ENCODE assay signal across 9 cellular contexts in genomic region chr10:69125554-69125953, GRCh38. TPM values are rescaled to one million over a fixed set of nuclear protein-coding genes. Genes with fewer than 3 reads are reported as not detected.
DNase-seq lines count a peak whose midpoint lies in the region; ATAC-seq and TF ChIP-seq lines count a peak whose summit lies in the region.
"Had no signal": no experiment of that assay in that cellular context is flagged by ENCODE, and none has a peak within 500 bp of the region (broad histone marks: within the 10 kb centered on the region; RNA-seq: fewer than 3 reads in every experiment).

No MANE protein-coding gene starts in this region.

- H3K36me3 ChIP-seq in hepatocyte (replicated peaks; ENCODE audit: insufficient read depth, low read depth), result no peaks in the 10 kb centered on the region
- no peaks in the 10 kb centered on the region for H3K36me3 ChIP-seq in stomach smooth muscle (ENCODE audit: control insufficient read depth in 2 of 2, insufficient read depth in 2 of 2, low read length in 2 of 2)

- H3K27me3 ChIP-seq in hepatocyte, result no peaks in the 10 kb centered on the region
- no peaks in the 10 kb centered on the region for H3K27me3 ChIP-seq in stomach smooth muscle (ENCODE audit: control insufficient read depth in 1 of 2, insufficient read depth in 2 of 2, low read length in 2 of 2)

- 74% methylated on average over 1 of the region's 1 CpG for WGBS in hepatocyte (ENCODE audit: low lambda C conversion rate, missing lambda C conversion rate)

- H3K9ac ChIP-seq in stomach smooth muscle (ENCODE audit: low read length in 2 of 2), result peak overlapping the region in 1 of 2 donors; percentile 69

- H4K20me1 ChIP-seq in hepatocyte (ENCODE audit: insufficient read depth, poor library complexity, severe bottlenecking), result peaks cover 31% of the 10 kb centered on the region

- no peak for TF ChIP-seq CTCF in hepatocyte (IDR thresholded peaks at IDR 0.05; ENCODE audit: poor library complexity)

- H3K9me3 ChIP-seq in hepatocyte (ENCODE audit: low read depth) (no peaks in the 10 kb centered on the region), stomach smooth muscle (ENCODE audit: control insufficient read depth in 2 of 2, low read length in 2 of 2) (no peaks in the 10 kb centered on the region)

- H2AFZ ChIP-seq in hepatocyte, result no peak overlapping the region

- H3K9me3 Mint-ChIP-seq in activated T-cell treated with anti-CD3 and anti-CD28 coated beads, Interleukin-2, amount 50 U/mL, for 24 hours, result no peaks in the 10 kb centered on the region
- H3K9me3 Mint-ChIP-seq in activated T-helper 17 cell treated with anti-CD3 and anti-CD28 coated beads, Interleukin-2, amount 50 U/mL, for 72 hours, result no peaks in the 10 kb centered on the region

- H3K4me1 Mint-ChIP-seq in activated T-cell treated with anti-CD3 and anti-CD28 coated beads, Interleukin-2, amount 50 U/mL, for 24 hours (ENCODE audit: low read depth), result peaks cover 47% of the 10 kb centered on the region
- H3K4me1 Mint-ChIP-seq in activated T-helper 17 cell treated with anti-CD3 and anti-CD28 coated beads, Interleukin-2, amount 50 U/mL, for 72 hours, result peaks cover 13% of the 10 kb centered on the region

- H3K27me3 Mint-ChIP-seq in activated T-cell treated with anti-CD3 and anti-CD28 coated beads, Interleukin-2, amount 50 U/mL, for 24 hours, result no peaks in the 10 kb centered on the region
- H3K27me3 Mint-ChIP-seq in activated T-helper 17 cell treated with anti-CD3 and anti-CD28 coated beads, Interleukin-2, amount 50 U/mL, for 72 hours, result no peaks in the 10 kb centered on the region

- no peak for DNase-seq in activated T-cell treated with anti-CD3 and anti-CD28 coated beads, Interleukin-2, amount 50 U/mL, for 24 hours
- DNase-seq in activated T-cell treated with anti-CD3 and anti-CD28 coated beads, Interleukin-2, amount 50 U/mL, for 48 hours, result no peak
- DNase-seq in hepatocyte (ENCODE audit: low spot score) (no peak), OCI-M2 (lab: John Stamatoyannopoulos, UW; ENCODE audit: unreplicated experiment) (no peak), anterior cingulate cortex (lab: John Stamatoyannopoulos, UW) (no peak)
- DNase-seq: NCI-H1417 treated with DMSO at 0.1 percent for 48 hours had no signal

- peaks cover 5% of the 10 kb centered on the region for H3K4me1 ChIP-seq in hepatocyte (ENCODE audit: insufficient read depth)
- H3K4me1 ChIP-seq in stomach smooth muscle (ENCODE audit: control insufficient read depth, insufficient read depth, low read length), result peaks cover 11% of the 10 kb centered on the region

- H3K27ac ChIP-seq in hepatocyte (peak overlapping the region; percentile 89), stomach smooth muscle (ENCODE audit: low read length) (no peak overlapping the region)

- H3K27ac Mint-ChIP-seq in activated T-cell treated with anti-CD3 and anti-CD28 coated beads, Interleukin-2, amount 50 U/mL, for 24 hours, result no peak overlapping the region
- H3K27ac Mint-ChIP-seq in activated T-helper 17 cell treated with anti-CD3 and anti-CD28 coated beads, Interleukin-2, amount 50 U/mL, for 72 hours, result no peak overlapping the region

- peak overlapping the region; percentile 93 for H3K4me3 Mint-ChIP-seq in activated T-cell treated with anti-CD3 and anti-CD28 coated beads, Interleukin-2, amount 50 U/mL, for 24 hours
- peak overlapping the region; percentile 90 for H3K4me3 Mint-ChIP-seq in activated T-helper 17 cell treated with anti-CD3 and anti-CD28 coated beads, Interleukin-2, amount 50 U/mL, for 72 hours

- no peak for ATAC-seq in activated T-helper 17 cell treated with anti-CD3 and anti-CD28 coated beads, Interleukin-2, amount 50 U/mL, for 72 hours (replicated peaks)
- ATAC-seq in HG02981 (IDR thresholded peaks at IDR 0.05; ENCODE audit: unreplicated experiment), result no peak

- H3K4me3 ChIP-seq in hepatocyte, result peak overlapping the region; percentile 95
- H3K4me3 ChIP-seq in stomach smooth muscle (ENCODE audit: low read length in 2 of 2), result peak overlapping the region; percentile 67 to 88

- peaks cover 6% of the 10 kb centered on the region for H3K36me3 Mint-ChIP-seq in activated T-cell treated with anti-CD3 and anti-CD28 coated beads, Interleukin-2, amount 50 U/mL, for 24 hours (ENCODE audit: low read depth)
- peaks cover 6% of the 10 kb centered on the region for H3K36me3 Mint-ChIP-seq in activated T-helper 17 cell treated with anti-CD3 and anti-CD28 coated beads, Interleukin-2, amount 50 U/mL, for 72 hours (ENCODE audit: low read depth)

- H3K79me2 ChIP-seq in hepatocyte, result peaks cover 61% of the 10 kb centered on the region

- no peaks in the 10 kb centered on the region for H3K9me2 ChIP-seq in hepatocyte (replicated peaks; ENCODE audit: insufficient read depth)

- H3K4me2 ChIP-seq in hepatocyte, result peak overlapping the region; percentile 81

RNA-seq across cellular contexts. Expression of gene VPS26A, which starts 1.6 kb away (rescaled TPM):
- total RNA-seq in activated T-helper 17 cell treated with anti-CD3 and anti-CD28 coated beads, Interleukin-2, amount 50 U/mL, for 72 hours, result 10 to 100 TPM; 43.7 to 56.9 TPM
- 51.7 and 57.6 TPM in 2 replicates for total RNA-seq in hepatocyte
- 58.7 and 71.2 TPM in 2 replicates for polyA plus RNA-seq in hepatocyte

RNA-seq across cellular contexts. Expression of gene SRGN, which starts 37.7 kb away (rescaled TPM):
- 100 to 1,000 TPM; 310 to 773 TPM for total RNA-seq in activated T-helper 17 cell treated with anti-CD3 and anti-CD28 coated beads, Interleukin-2, amount 50 U/mL, for 72 hours
- 0.68 and 2.5 TPM in 2 replicates for total RNA-seq in hepatocyte
- polyA plus RNA-seq in hepatocyte, result 0.36 TPM in 1 of 2 replicates, not detected in the other

RNA-seq across cellular contexts. Expression of gene SUPV3L1, which starts 54.5 kb away (rescaled TPM):
- 10 to 100 TPM; 38.9 to 65.4 TPM for total RNA-seq in activated T-helper 17 cell treated with anti-CD3 and anti-CD28 coated beads, Interleukin-2, amount 50 U/mL, for 72 hours
- total RNA-seq in hepatocyte, result 25.2 and 27.6 TPM in 2 replicates
- polyA plus RNA-seq in hepatocyte, result 25.9 and 27.9 TPM in 2 replicates

Comparison
In these comparisons a context has a peak if more than half of its experiments do, and no peak if none do; other contexts are left out.
1. RNA of gene SRGN, which starts 37.7 kb away (total RNA-seq): 310 to 773 TPM in activated T-helper 17 cell treated with anti-CD3 and anti-CD28 coated beads, Interleukin-2, amount 50 U/mL, for 72 hours; 0.68 to 2.5 TPM in hepatocyte; every median in the first group is over 10 times any median in the second.